In genomic region chr18:63470751-63471150, GRCh38 we compare ENCODE assay signal across 16 cellular contexts. TPM values are rescaled to one million over a fixed set of nuclear protein-coding genes. Genes with fewer than 3 reads are reported as not detected.
"Had no signal": no experiment of that assay in that cellular context is flagged by ENCODE, and none has a peak within 500 bp of the region (broad histone marks: within the 10 kb centered on the region; RNA-seq: fewer than 3 reads in every experiment).

No MANE protein-coding gene starts in this region.

- H3K27me3 ChIP-seq: gastroesophageal sphincter, testis had no signal

- H3K9me3 ChIP-seq: gastroesophageal sphincter, testis had no signal

- H3K36me3 ChIP-seq: gastroesophageal sphincter had no signal

- H3K4me1 ChIP-seq: gastroesophageal sphincter, testis had no signal

- H3K4me3 ChIP-seq: gastroesophageal sphincter, testis had no signal

- DNase-seq: activated CD4-positive, alpha-beta T cell treated with anti-CD3 and anti-CD28 coated beads, Interleukin-2, amount 10 ng/mL, durations not matched to agents 24 days and 14 days; activated naive CD4-positive, alpha-beta T cell treated with anti-CD3 and anti-CD28 coated beads, Interleukin-2, amount 10 ng/mL, durations not matched to agents 7 days and 5 days; activated T-cell treated with anti-CD3 and anti-CD28 coated beads for 4 hours; amniotic stem cell; left ventricle myocardium superior; stimulated activated CD4-positive, alpha-beta T cell treated with anti-CD3 and anti-CD28 coated beads, Interleukin-15, amount 100 ng/mL, for 24 hours; stimulated activated CD4-positive, alpha-beta T cell treated with anti-CD3 and anti-CD28 coated beads, Interleukin-4, amount 100 ng/mL, for 24 hours; T-helper 1 cell; testis had no signal

- H3K27ac ChIP-seq: gastroesophageal sphincter, testis had no signal

- ATAC-seq: activated T-helper 17 cell treated with anti-CD3 and anti-CD28 coated beads, Interleukin-2, amount 50 U/mL, for 72 hours; gastroesophageal sphincter; left ventricle myocardium superior had no signal

RNA-seq across cellular contexts. Expression of gene SERPINB5, which starts 6.0 kb away (rescaled TPM):
- total RNA-seq: activated CD4-positive, alpha-beta T cell treated with anti-CD3 and anti-CD28 coated beads, Interleukin-2, amount 10 ng/mL, durations not matched to agents 24 days and 14 days; activated T-helper 17 cell treated with anti-CD3 and anti-CD28 coated beads, Interleukin-2, amount 50 U/mL, for 72 hours; cerebellum; dermis microvascular lymphatic vessel endothelial cell; left ventricle myocardium superior; mesenteric fat pad; osteocyte had no signal
- polyA plus RNA-seq: neural cell had no signal
